In the genomic region with DNA sequence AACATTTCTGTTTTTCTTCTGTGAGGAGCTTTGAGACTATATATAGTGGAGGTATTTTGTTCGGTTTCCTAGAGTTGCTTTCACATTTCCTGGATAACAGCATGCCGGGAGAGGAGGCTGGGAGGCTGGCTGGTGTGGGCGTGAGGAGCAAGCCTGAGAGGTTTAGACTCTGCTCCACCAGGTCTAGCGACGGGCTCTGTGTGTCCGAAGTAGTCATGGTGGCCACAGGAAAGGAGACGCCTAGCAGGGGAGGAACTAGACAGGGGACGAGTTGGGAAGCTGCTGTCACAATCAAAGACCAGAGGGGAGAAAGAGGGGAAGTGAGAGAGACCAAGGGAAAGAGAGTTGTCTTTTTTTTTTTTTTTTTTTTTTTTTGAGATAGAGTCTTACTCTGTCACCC, we compare ENCODE assay signal across 20 cellular contexts. TPM values are rescaled to one million over a fixed set of nuclear protein-coding genes. Genes with fewer than 3 reads are reported as not detected.
DNase-seq lines count a peak whose midpoint lies in the region; ATAC-seq, FAIRE-seq and TF ChIP-seq lines count a peak whose summit lies in the region.
"Had no signal": no experiment of that assay in that cellular context is flagged by ENCODE, and none has a peak within 500 bp of the region (broad histone marks: within the 10 kb centered on the region; RNA-seq: fewer than 3 reads in every experiment).

No MANE protein-coding gene starts in this region.

- H3K4me3 Mint-ChIP-seq in nephron progenitor cell = no peak overlapping the region
- H3K4me3 Mint-ChIP-seq: stimulated activated naive CD8-positive, alpha-beta T cell treated with anti-CD3 and anti-CD28 coated beads, Interleukin-15, amount 100 ng/mL, for 72 hours had no signal

- H3K27ac Mint-ChIP-seq in nephron progenitor cell = peak overlapping the region; percentile 52
- H3K27ac Mint-ChIP-seq: activated naive CD4-positive, alpha-beta T cell treated with anti-CD3 and anti-CD28 coated beads, Interleukin-2, amount 50 U/mL, for 72 hours; stimulated activated naive CD8-positive, alpha-beta T cell treated with anti-CD3 and anti-CD28 coated beads, Interleukin-15, amount 100 ng/mL, for 72 hours had no signal

- dilution Hi-C loops in endothelial cell of umbilical vein (cut with MboI; ENCODE audit: extremely low pct_ligation_motif_present, low sequenced_read_pairs) = no loop called here

- H3K4me1 Mint-ChIP-seq in nephron progenitor cell = peaks cover 10% of the 10 kb centered on the region
- H3K4me1 Mint-ChIP-seq: stimulated activated naive CD8-positive, alpha-beta T cell treated with anti-CD3 and anti-CD28 coated beads, Interleukin-15, amount 100 ng/mL, for 72 hours had no signal

- H3K9me3 Mint-ChIP-seq in nephron progenitor cell = peaks cover 6% of the 10 kb centered on the region
- H3K9me3 Mint-ChIP-seq: stimulated activated naive CD8-positive, alpha-beta T cell treated with anti-CD3 and anti-CD28 coated beads, Interleukin-15, amount 100 ng/mL, for 72 hours had no signal

- BruUV-seq in endothelial cell of umbilical vein (replicated peaks; lab: Mats Ljungman, UMichigan) = no TSS peak

- H3K27ac ChIP-seq in BLaER1 treated with 17β-estradiol and CSF1 and Interleukin-3, amounts not matched to agents 10 nM and 100 nM = peak overlapping the region in 9 of 11 experiments; percentile 17 to 96 (median 67); a peak in 18 of 22 replicates
- peak overlapping the region; percentile 46 for H3K27ac ChIP-seq in endothelial cell of umbilical vein (ENCODE audit: insufficient read depth, low read depth, low read length)
- H3K27ac ChIP-seq: body of pancreas, psoas muscle, SJCRH30, uterus had no signal

- no peak for TF ChIP-seq POLR2A in endothelial cell of umbilical vein (IDR thresholded peaks at IDR 0.05; ENCODE audit: low read depth, low read length)

- peak overlapping the region; percentile 56 to 98 (median 80) for H3K4me2 ChIP-seq in BLaER1 treated with 17β-estradiol and CSF1 and Interleukin-3, amounts not matched to agents 10 nM and 100 nM
- H3K4me2 ChIP-seq in endothelial cell of umbilical vein (ENCODE audit: insufficient read depth, low read length) = peak overlapping the region; percentile 47

- peaks cover 4% of the 10 kb centered on the region for H3K27me3 Mint-ChIP-seq in nephron progenitor cell (ENCODE audit: low read depth, poor library complexity)
- H3K27me3 Mint-ChIP-seq: stimulated activated naive CD8-positive, alpha-beta T cell treated with anti-CD3 and anti-CD28 coated beads, Interleukin-15, amount 100 ng/mL, for 72 hours had no signal

- POLR2A ChIA-PET in endothelial cell of umbilical vein (lab: Charles Lee) = interaction anchor here (0.6 kb wide), 1 partner anchor 57 kb away, joined by 4 read pairs; no protein-coding TSS in a partner anchor

- no peak for ATAC-seq in GM21423 (IDR thresholded peaks at IDR 0.05; ENCODE audit: unreplicated experiment)
- ATAC-seq: activated naive CD4-positive, alpha-beta T cell treated with anti-CD3 and anti-CD28 coated beads, Interleukin-2, amount 50 U/mL, for 72 hours; body of pancreas; psoas muscle; stimulated activated naive CD8-positive, alpha-beta T cell treated with anti-CD3 and anti-CD28 coated beads, Interleukin-15, amount 100 ng/mL, for 72 hours had no signal

- FAIRE-seq in endothelial cell of umbilical vein (lab: Jason Lieb, UNC) = no peak

- H3K9me1 ChIP-seq in endothelial cell of umbilical vein (replicated peaks; ENCODE audit: control insufficient read depth, extremely low read depth, insufficient read depth, low read length) = no peaks in the 10 kb centered on the region

- CTCF ChIA-PET in endothelial cell of umbilical vein (lab: Charles Lee) = interaction anchor here (1.1 to 10.3 kb wide), 5 partner anchors 19 to 84 kb away, joined by 3 to 68 read pairs (median 6); a partner anchor contains a TSS

- no peaks in the 10 kb centered on the region for H3K27me3 ChIP-seq in BLaER1 treated with 17β-estradiol and CSF1 and Interleukin-3, amounts not matched to agents 10 nM and 100 nM
- H3K27me3 ChIP-seq in endothelial cell of umbilical vein (ENCODE audit: control insufficient read depth in 2 of 2, insufficient read depth in 2 of 2, low read length in 2 of 2) = no peaks in the 10 kb centered on the region
- H3K27me3 ChIP-seq: body of pancreas, uterus had no signal

- intact Hi-C loops in endothelial cell of umbilical vein (cut with micrococcal nuclease) = no loop called here

- H3K79me2 ChIP-seq in endothelial cell of umbilical vein (ENCODE audit: control insufficient read depth, insufficient read depth, low read length) = peaks cover 14% of the 10 kb centered on the region

- TF ChIP-seq CTCF in endothelial cell of umbilical vein (IDR thresholded peaks at IDR 0.05; ENCODE audit: extremely low read depth in 1 of 2, insufficient read depth in 1 of 2, low read depth in 1 of 2, low read length in 2 of 2) (no peak), nephron progenitor cell (IDR thresholded peaks at IDR 0.05) (no peak)

- peaks cover 46 to 76% (median 70%) of the 10 kb centered on the region in 10 experiments for H3K4me1 ChIP-seq in BLaER1 treated with 17β-estradiol and CSF1 and Interleukin-3, amounts not matched to agents 10 nM and 100 nM
- peaks cover 57% of the 10 kb centered on the region for H3K4me1 ChIP-seq in endothelial cell of umbilical vein (ENCODE audit: control insufficient read depth, extremely low read depth, insufficient read depth, low read length)
- H3K4me1 ChIP-seq: SJCRH30, uterus had no signal

- peaks cover 0 to 7% (median 0%) of the 10 kb centered on the region in 11 experiments; a peak in 1 of 22 replicates for H3K36me3 ChIP-seq in BLaER1 treated with 17β-estradiol and CSF1 and Interleukin-3, amounts not matched to agents 10 nM and 100 nM
- H3K36me3 ChIP-seq in endothelial cell of umbilical vein (ENCODE audit: control insufficient read depth in 2 of 2, extremely low read depth in 1 of 2, insufficient read depth in 2 of 2, low read length in 2 of 2) = no peaks in the 10 kb centered on the region
- H3K36me3 ChIP-seq: SJCRH30, uterus had no signal

- H3K4me3 ChIP-seq in BLaER1 treated with 17β-estradiol and CSF1 and Interleukin-3, amounts not matched to agents 10 nM and 100 nM = peak overlapping the region in 2 of 10 experiments; percentile 18 to 20; a peak in 2 of 20 replicates
- peak overlapping the region in 1 of 3 experiments; percentile 2 for H3K4me3 ChIP-seq in endothelial cell of umbilical vein (replicated peaks in 1 of 3; ENCODE audit: insufficient read depth in 1 of 3, low read depth in 1 of 3, low read length in 3 of 3)
- H3K4me3 ChIP-seq: body of pancreas, psoas muscle, SJCRH30, uterus had no signal

- peak overlapping the region in 6 of 11 experiments; percentile 30 to 60 (median 45); a peak in 12 of 22 replicates for H3K9ac ChIP-seq in BLaER1 treated with 17β-estradiol and CSF1 and Interleukin-3, amounts not matched to agents 10 nM and 100 nM
- H3K9ac ChIP-seq in endothelial cell of umbilical vein (replicated peaks; ENCODE audit: extremely low read depth, insufficient read depth, low read length) = peak overlapping the region; percentile 21

- no peaks in the 10 kb centered on the region for H4K20me1 ChIP-seq in BLaER1 treated with 17β-estradiol and CSF1 and Interleukin-3, amounts not matched to agents 10 nM and 100 nM
- no peaks in the 10 kb centered on the region for H4K20me1 ChIP-seq in endothelial cell of umbilical vein (replicated peaks; ENCODE audit: control insufficient read depth, extremely low read depth, insufficient read depth, low read length)

- peak overlapping the region; percentile 23 for H2AFZ ChIP-seq in endothelial cell of umbilical vein (ENCODE audit: low read depth, low read length)

- H3K9me3 ChIP-seq in BLaER1 treated with 17β-estradiol and CSF1 and Interleukin-3, amounts not matched to agents 10 nM and 100 nM (replicated peaks in 1 of 11) = peaks cover 0 to 7% (median 0%) of the 10 kb centered on the region in 11 experiments; a peak in 2 of 22 replicates
- no peaks in the 10 kb centered on the region for H3K9me3 ChIP-seq in endothelial cell of umbilical vein (replicated peaks; ENCODE audit: control insufficient read depth, insufficient read depth, low read length)
- H3K9me3 ChIP-seq: body of pancreas, SJCRH30, uterus had no signal

- no peaks in the 10 kb centered on the region for H3K36me3 Mint-ChIP-seq in nephron progenitor cell (ENCODE audit: low read depth)
- H3K36me3 Mint-ChIP-seq: activated naive CD4-positive, alpha-beta T cell treated with anti-CD3 and anti-CD28 coated beads, Interleukin-2, amount 50 U/mL, for 72 hours had no signal

- DNase-seq in NOMO-1 treated with dmso at 0.1 percent for 144 hours (lab: John Stamatoyannopoulos, UW; ENCODE audit: unreplicated experiment) = peak; percentile 83
- DNase-seq in endothelial cell of umbilical vein (ENCODE audit: low read depth, low spot score) = peak; percentile 59
- DNase-seq in nephron progenitor cell = no peak
- DNase-seq in inferior parietal cortex (ENCODE audit: extremely low spot score) = no peak
- DNase-seq in OCI-M1 (lab: John Stamatoyannopoulos, UW) = no peak
- DNase-seq in activated gamma-delta T cell treated with Interleukin-2 at 50 U/mL for 16 hours = no peak
- DNase-seq: activated CD4-positive, alpha-beta T cell treated with anti-CD3 and anti-CD28 coated beads for 4 hours; KG1; NCI-H1436; NCI-H446 treated with DMSO at 0.1 percent for 48 hours; psoas muscle; SJCRH30; stimulated activated naive CD8-positive, alpha-beta T cell treated with anti-CD3 and anti-CD28 coated beads, Interleukin-15, amount 100 ng/mL, for 72 hours; T1000; uterus had no signal

TF ChIP-seq in endothelial cell of umbilical vein, 7 proteins besides CTCF, POLR2A, EP300 and RAD21 (continues in another document):
- TF ChIP-seq MYC (IDR thresholded peaks at IDR 0.05; ENCODE audit: low read depth, low read length) (no peak), GATA2 (IDR thresholded peaks at IDR 0.05; ENCODE audit: insufficient read depth, insufficient read length, low read depth, low read length) (no peak)

RNA-seq across cellular contexts. Expression of a gene that starts 19.6 kb away (rescaled TPM):
- 114 and 116 TPM in 2 replicates for total RNA-seq in endothelial cell of umbilical vein
- polyA plus RNA-seq in endothelial cell of umbilical vein = 36.8 and 37.3 TPM in 2 replicates
- 29.1 and 31.2 TPM in 2 replicates for polyA plus RNA-seq in endothelial cell of umbilical vein (2011; cell fraction: cytosol; rRNA removed)
- polyA plus RNA-seq in endothelial cell of umbilical vein (2011; cell fraction: nucleus; rRNA removed) = 169 and 197 TPM in 2 replicates
- 50.3 and 82.0 TPM in 2 replicates for polyA plus RNA-seq in endothelial cell of umbilical vein (2012)
- 81.1 and 94.2 TPM in 2 replicates for polyA minus RNA-seq in endothelial cell of umbilical vein
- 3.1 TPM for polyA minus RNA-seq in endothelial cell of umbilical vein (2011; cell fraction: cytosol; rRNA and poly(A)+ RNA removed)
- 116 and 126 TPM in 2 replicates for polyA minus RNA-seq in endothelial cell of umbilical vein (2011; cell fraction: nucleus; rRNA and poly(A)+ RNA removed)

RNA-seq across cellular contexts. Expression of a gene that starts 33.7 kb away (rescaled TPM):
- total RNA-seq in endothelial cell of umbilical vein = not detected in 2 replicates
- polyA plus RNA-seq in endothelial cell of umbilical vein = 0.07 and 0.14 TPM in 2 replicates
- 0.09 and 0.18 TPM in 2 replicates for polyA plus RNA-seq in endothelial cell of umbilical vein (2011; cell fraction: cytosol; rRNA removed)
- polyA plus RNA-seq in endothelial cell of umbilical vein (2011; cell fraction: nucleus; rRNA removed) = not detected in 2 replicates
- polyA plus RNA-seq in endothelial cell of umbilical vein (2012) = not detected in 2 replicates
- 0.28 TPM in 1 of 2 replicates, not detected in the other for polyA minus RNA-seq in endothelial cell of umbilical vein
- polyA minus RNA-seq in endothelial cell of umbilical vein (2011; cell fraction: cytosol; rRNA and poly(A)+ RNA removed) = not detected
- polyA minus RNA-seq in endothelial cell of umbilical vein (2011; cell fraction: nucleus; rRNA and poly(A)+ RNA removed) = not detected in 2 replicates
- total RNA-seq: activated naive CD4-positive, alpha-beta T cell treated with anti-CD3 and anti-CD28 coated beads, Interleukin-2, amount 50 U/mL, for 72 hours; fibroblast of lung; psoas muscle; SJCRH30; uterus had no signal
- polyA plus RNA-seq: fibroblast of lung had no signal

Comparison
In these comparisons a context has a peak if more than half of its experiments do, and no peak if none do; other contexts are left out.
1. DNase-seq: peak in NOMO-1 treated with dmso at 0.1 percent for 144 hours (single experiment) and endothelial cell of umbilical vein (single experiment); none in nephron progenitor cell (single experiment), inferior parietal cortex (single experiment), OCI-M1 (single experiment) and activated gamma-delta T cell treated with Interleukin-2 at 50 U/mL for 16 hours (single experiment).